8 cellular contexts compared by ENCODE assay signal in the genomic region with DNA sequence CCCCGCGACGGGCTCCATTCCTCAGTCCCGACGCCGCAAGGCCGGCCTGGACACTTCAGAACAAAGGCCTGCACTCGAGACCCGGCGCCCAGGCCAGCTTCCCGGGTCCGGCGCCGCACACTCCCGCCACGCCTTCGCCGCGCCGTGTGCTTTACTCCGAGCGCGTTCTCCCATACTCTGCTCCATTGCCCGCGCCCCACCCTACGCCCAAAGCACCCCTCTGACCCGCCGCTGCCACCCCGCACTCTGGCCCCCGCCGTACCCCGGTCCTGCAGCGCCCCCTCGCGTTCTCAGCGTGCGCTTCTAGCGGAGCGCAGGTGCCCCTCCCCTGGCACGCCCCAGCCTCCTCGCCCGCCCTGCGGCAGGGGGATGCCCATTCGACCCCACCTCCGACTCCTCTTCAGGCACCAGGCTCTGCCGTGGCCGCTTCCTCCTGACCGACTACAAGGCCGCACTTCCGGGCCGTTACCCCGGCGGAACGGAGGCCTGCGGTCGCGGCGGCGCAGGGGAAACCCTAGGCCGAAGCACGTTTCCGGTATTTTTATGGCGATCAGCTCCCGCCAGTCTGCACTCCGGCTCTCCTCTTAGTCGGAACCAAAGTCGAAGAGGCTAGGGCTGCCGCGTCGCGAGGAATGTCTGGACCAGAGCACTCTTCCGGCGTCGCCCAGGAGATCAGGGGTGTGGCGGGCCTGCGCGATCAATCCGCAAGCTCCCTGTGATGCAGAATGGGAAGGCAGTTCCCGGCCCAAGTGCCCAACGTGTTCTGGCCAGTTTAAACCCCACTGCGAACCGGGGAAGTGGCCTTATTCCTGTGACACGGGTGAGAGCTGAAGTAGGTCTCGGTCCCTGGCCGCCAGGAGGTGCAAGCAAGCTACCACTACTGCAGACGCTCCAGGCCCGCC. TPM values are rescaled to one million over a fixed set of nuclear protein-coding genes. Genes with fewer than 3 reads are reported as not detected.
DNase-seq lines count a peak whose midpoint lies in the region; ATAC-seq and TF ChIP-seq lines count a peak whose summit lies in the region.

Gene ZBTB45 (minus strand): TSS at position 456 of the 902 bp plus-strand sequence. CDS start 2,137 bp downstream, outside the sequence.

- H3K27ac ChIP-seq in SK-N-SH (ENCODE audit: low read depth in 2 of 2, low read length in 1 of 2) (peak within 1 kb of the TSS; percentile 92 to 97), thoracic aorta (peak within 1 kb of the TSS; percentile 94 to 98)

- peaks cover 0 to 29% of the 10 kb centered on the region in 2 experiments; a peak in 1 of 4 replicates for H3K4me1 ChIP-seq in SK-N-SH (ENCODE audit: control insufficient read depth in 1 of 2, insufficient read depth in 2 of 2, low read depth in 1 of 2, low read length in 1 of 2)
- peaks cover 13 to 29% of the 10 kb centered on the region in 2 donors for H3K4me1 ChIP-seq in thoracic aorta (ENCODE audit: control insufficient read depth in 1 of 2, low read depth in 2 of 2)

- TF ChIP-seq RAD21 in SK-N-SH (IDR thresholded peaks at IDR 0.05; ENCODE audit: low read length), result peak; percentile 67

- H3K9ac ChIP-seq in SK-N-SH, result peak within 1 kb of the TSS; percentile 93

- peak within 1 kb of the TSS; percentile 99 for H3K4me3 Mint-ChIP-seq in activated naive CD4-positive, alpha-beta T cell treated with anti-CD3 and anti-CD28 coated beads, Interleukin-2, amount 50 U/mL, for 24 hours

- peaks cover 52% of the 10 kb centered on the region for H3K79me2 ChIP-seq in SK-N-SH (ENCODE audit: insufficient read depth)

- peak; percentile 89 for DNase-seq in GM10266 (ENCODE audit: extremely low spot score)
- peak; percentile 87 for DNase-seq in NCI-H1048 (lab: John Stamatoyannopoulos, UW)
- DNase-seq in SK-N-SH, result peak; percentile 93
- peak; percentile 70 for DNase-seq in glomerular endothelial cell (ENCODE audit: extremely low read depth, low read depth, low spot score)
- DNase-seq in omental fat pad (ENCODE audit: low spot score), result peak; percentile 72
- peak; percentile 63 for DNase-seq in thoracic aorta (ENCODE audit: low spot score)

- H3K4me1 Mint-ChIP-seq in activated naive CD4-positive, alpha-beta T cell treated with anti-CD3 and anti-CD28 coated beads, Interleukin-2, amount 50 U/mL, for 24 hours, result peaks cover 44% of the 10 kb centered on the region

- peak within 1 kb of the TSS; percentile 86 for H2AFZ ChIP-seq in SK-N-SH (ENCODE audit: low read depth)

- TF ChIP-seq CTCF in GM10266 (IDR thresholded peaks at IDR 0.05; ENCODE audit: control insufficient read depth, insufficient read depth, low read depth, missing control alignments), result peak; percentile 93
- peak; percentile 74 for TF ChIP-seq CTCF in SK-N-SH (IDR thresholded peaks at IDR 0.05)
- peak in 2 of 3 donors; percentile 18 to 70 for TF ChIP-seq CTCF in omental fat pad (IDR thresholded peaks at IDR 0.05)
- peak; percentile 63 for TF ChIP-seq CTCF in thoracic aorta (IDR thresholded peaks at IDR 0.05)

- H3K9me3 ChIP-seq in SK-N-SH (no peaks in the 10 kb centered on the region), thoracic aorta (no peaks in the 10 kb centered on the region)

- H3K27me3 ChIP-seq in SK-N-SH (ENCODE audit: insufficient read depth), result no peaks in the 10 kb centered on the region
- H3K27me3 ChIP-seq in thoracic aorta (replicated peaks; ENCODE audit: insufficient read depth), result no peaks in the 10 kb centered on the region

- H3K9me3 Mint-ChIP-seq in activated naive CD4-positive, alpha-beta T cell treated with anti-CD3 and anti-CD28 coated beads, Interleukin-2, amount 50 U/mL, for 24 hours, result no peaks in the 10 kb centered on the region

- peak; percentile 14 to 56; a peak in 2 of 4 replicates for TF ChIP-seq EP300 in SK-N-SH (IDR thresholded peaks at IDR 0.05; ENCODE audit: borderline replicate concordance in 1 of 2, low read depth in 1 of 2, low read length in 1 of 2)

- CTCF ChIA-PET in SK-N-SH (lab: Yijun Ruan, JAX), result interaction anchor here (0.5 to 4.7 kb wide), 42 partner anchors 9 to 1130 kb away, joined by 3 to 81 read pairs (median 4); partner anchors contain the start of genes CHMP2A, MZF1, TRIM28 and UBE2M

- peaks cover 19% of the 10 kb centered on the region for H3F3A ChIP-seq in SK-N-SH (replicated peaks; ENCODE audit: insufficient read depth)

- peak within 1 kb of the TSS; percentile 98 for H3K27ac Mint-ChIP-seq in activated naive CD4-positive, alpha-beta T cell treated with anti-CD3 and anti-CD28 coated beads, Interleukin-2, amount 50 U/mL, for 24 hours

- peaks cover 6% of the 10 kb centered on the region for H3K36me3 Mint-ChIP-seq in activated naive CD4-positive, alpha-beta T cell treated with anti-CD3 and anti-CD28 coated beads, Interleukin-2, amount 50 U/mL, for 24 hours

- no peaks in the 10 kb centered on the region for H3K27me3 Mint-ChIP-seq in activated naive CD4-positive, alpha-beta T cell treated with anti-CD3 and anti-CD28 coated beads, Interleukin-2, amount 50 U/mL, for 24 hours

- WGBS in SK-N-SH (ENCODE audit: low lambda C conversion rate), result 1% methylated on average over 45 of the region's 87 CpGs

- POLR2A ChIA-PET in SK-N-SH (lab: Yijun Ruan, JAX), result interaction anchor here (1.0 to 3.8 kb wide), 14 partner anchors 8 to 193 kb away, joined by 3 to 49 read pairs (median 4); partner anchors contain the start of genes CHMP2A, MZF1, RPS5 and SLC27A5

- H3K4me2 ChIP-seq in SK-N-SH, result peak within 1 kb of the TSS; percentile 98

- H3K36me3 ChIP-seq in SK-N-SH (replicated peaks in 1 of 2; ENCODE audit: control insufficient read depth in 1 of 2, insufficient read depth in 2 of 2, low read length in 1 of 2) (peaks cover 3 to 19% of the 10 kb centered on the region in 2 experiments), thoracic aorta (peaks cover 21% of the 10 kb centered on the region)

- peak within 1 kb of the TSS; percentile 75 to 83 for H3K4me3 ChIP-seq in SK-N-SH (ENCODE audit: low read depth in 2 of 2, low read length in 1 of 2)
- peak within 1 kb of the TSS; percentile 97 for H3K4me3 ChIP-seq in thoracic aorta

- ATAC-seq in HG02588 (IDR thresholded peaks at IDR 0.05; ENCODE audit: unreplicated experiment) (peak; percentile 75), omental fat pad (ENCODE audit: low FRiP score) (peak; percentile 92), thoracic aorta (ENCODE audit: insufficient number of reproducible peaks, low FRiP score, low read depth) (peak; percentile 93)

- H3K9me2 ChIP-seq in SK-N-SH, result no peaks in the 10 kb centered on the region

- no peaks in the 10 kb centered on the region; the same call in 1 of the 2 replicates for H4K20me1 ChIP-seq in SK-N-SH (ENCODE audit: insufficient read depth)

TF ChIP-seq in SK-N-SH, 30 proteins besides CTCF, POLR2A, EP300 and RAD21 (continues in another document):
- TF ChIP-seq, protein P1, sequence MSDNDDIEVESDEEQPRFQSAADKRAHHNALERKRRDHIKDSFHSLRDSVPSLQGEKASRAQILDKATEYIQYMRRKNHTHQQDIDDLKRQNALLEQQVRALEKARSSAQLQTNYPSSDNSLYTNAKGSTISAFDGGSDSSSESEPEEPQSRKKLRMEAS (IDR thresholded peaks at IDR 0.05; ENCODE audit: low read depth), result peak; percentile 73
- TF ChIP-seq ELF1 (IDR thresholded peaks at IDR 0.05) (peak; percentile 90), FOXJ3 (CRISPR knock-in tag; IDR thresholded peaks at IDR 0.05) (no peak; the same call in 1 of the 2 replicates), MXI1 (IDR thresholded peaks at IDR 0.05; ENCODE audit: low read depth, low read length) (peak; percentile 87), CHD2 (IDR thresholded peaks at IDR 0.05; ENCODE audit: low read length, partially characterized antibody) (peak; percentile 89), REST (IDR thresholded peaks at IDR 0.05; ENCODE audit: low read depth, low read length) (0 out of 2 replicates have a peak, but pooled peaks have one; percentile 39), NFIC (IDR thresholded peaks at IDR 0.05; ENCODE audit: borderline replicate concordance) (no peak), GABPA (IDR thresholded peaks at IDR 0.05; ENCODE audit: low read depth) (peak; percentile 100), USF2 (IDR thresholded peaks at IDR 0.05; ENCODE audit: borderline replicate concordance, low read depth, low read length) (no peak), RFX5 (IDR thresholded peaks at IDR 0.05; ENCODE audit: low read length) (0 out of 2 replicates have a peak, but pooled peaks have one; percentile 17)

RNA-seq across cellular contexts. Expression of gene ZBTB45, which starts in this region (rescaled TPM):
- 7.9 and 11.3 TPM in 2 replicates for polyA plus RNA-seq in SK-N-SH (2012; rRNA removed)
- polyA plus RNA-seq in SK-N-SH (2012; cell fraction: cytosol; rRNA removed), result 4.4 and 6.0 TPM in 2 replicates
- polyA plus RNA-seq in SK-N-SH (2012; cell fraction: nucleus; rRNA removed), result 21.0 and 30.6 TPM in 2 replicates
- total RNA-seq in glomerular endothelial cell (15.4 and 16.7 TPM in 2 replicates), omental fat pad (10 to 100 TPM in 1 of 4 donors, 1 to 10 TPM in 3; 4.6 to 10.2 (median 8.4) TPM), thoracic aorta (10 to 100 TPM; 10.4 to 10.9 TPM)

Comparison
In these comparisons a context has a peak if more than half of its experiments do, and no peak if none do; other contexts are left out.
1. Peak in every context shown above with its lines: DNase-seq, ATAC-seq, H3K4me3 ChIP-seq and H3K27ac ChIP-seq.